Comparison of ENCODE assay signal across 8 cellular contexts in the genomic region with DNA sequence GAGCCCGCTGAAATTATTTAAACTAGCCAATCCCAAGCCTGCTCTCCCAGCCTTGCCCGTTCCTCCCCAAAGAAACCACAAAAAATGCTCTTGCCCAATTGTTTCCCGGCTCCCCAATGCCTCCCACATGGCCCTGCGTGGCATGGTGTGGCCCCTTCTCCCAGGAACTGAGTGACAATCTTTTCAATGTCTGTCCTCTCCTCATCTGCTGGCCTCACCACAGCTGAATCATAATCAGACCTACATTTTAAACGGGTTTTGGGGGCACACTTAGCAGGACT.
A peak's percentile ranks its signal among the peaks of the same experiment; 100 is the strongest.
DNase-seq lines count a peak whose midpoint lies in the region; ATAC-seq and TF ChIP-seq lines count a peak whose summit lies in the region.

No MANE protein-coding gene starts in this region.

- H3K27ac ChIP-seq in right lobe of liver (peak overlapping the region; percentile 20 to 42 (median 40)), temporal lobe (ENCODE audit: low read depth, low read length) (peak overlapping the region; percentile 78)

- H3K9me3 Mint-ChIP-seq in activated CD8-positive, alpha-beta memory T cell treated with anti-CD3 and anti-CD28 coated beads, Interleukin-2, amount 10 ng/mL, durations not matched to agents 7 days and 5 days (ENCODE audit: low read depth) = no peaks in the 10 kb centered on the region
- H3K9me3 Mint-ChIP-seq in activated T-cell treated with anti-CD3 and anti-CD28 coated beads, Interleukin-2, amount 50 U/mL, for 72 hours = no peaks in the 10 kb centered on the region

- no peak for TF ChIP-seq CTCF in right lobe of liver (IDR thresholded peaks at IDR 0.05)

- no peak for ATAC-seq in activated CD8-positive, alpha-beta memory T cell treated with anti-CD3 and anti-CD28 coated beads, Interleukin-2, amount 10 ng/mL, durations not matched to agents 7 days and 5 days
- ATAC-seq in activated T-cell treated with anti-CD3 and anti-CD28 coated beads, Interleukin-2, amount 50 U/mL, for 72 hours (replicated peaks in 1 of 2) = no peak
- ATAC-seq in right lobe of liver (no peak), HG03378 (IDR thresholded peaks at IDR 0.05; ENCODE audit: unreplicated experiment) (no peak), GM21515 (IDR thresholded peaks at IDR 0.05; ENCODE audit: unreplicated experiment) (no peak)

- H3K4me3 Mint-ChIP-seq in activated CD8-positive, alpha-beta memory T cell treated with anti-CD3 and anti-CD28 coated beads, Interleukin-2, amount 10 ng/mL, durations not matched to agents 7 days and 5 days = no peak overlapping the region
- peak overlapping the region in 1 of 2 donors; percentile 56 for H3K4me3 Mint-ChIP-seq in activated T-cell treated with anti-CD3 and anti-CD28 coated beads, Interleukin-2, amount 50 U/mL, for 72 hours

- no peaks in the 10 kb centered on the region for H3K36me3 Mint-ChIP-seq in activated CD8-positive, alpha-beta memory T cell treated with anti-CD3 and anti-CD28 coated beads, Interleukin-2, amount 10 ng/mL, durations not matched to agents 7 days and 5 days
- no peaks in the 10 kb centered on the region for H3K36me3 Mint-ChIP-seq in activated T-cell treated with anti-CD3 and anti-CD28 coated beads, Interleukin-2, amount 50 U/mL, for 72 hours (ENCODE audit: insufficient read depth in 2 of 2)

- intact Hi-C loops in right lobe of liver (cut with DNase I) = loop anchor here in 1 of 2 donors (5.0 kb wide), 1 partner anchor 304 kb away; no protein-coding TSS in a partner anchor

- no peaks in the 10 kb centered on the region for H3K9me3 ChIP-seq in right lobe of liver

- H3K27me3 ChIP-seq in right lobe of liver = no peaks in the 10 kb centered on the region

- no peaks in the 10 kb centered on the region for H3K4me1 ChIP-seq in right lobe of liver

- no peak for TF ChIP-seq POLR2A in right lobe of liver (IDR thresholded peaks at IDR 0.05)

- H3K4me1 Mint-ChIP-seq in activated CD8-positive, alpha-beta memory T cell treated with anti-CD3 and anti-CD28 coated beads, Interleukin-2, amount 10 ng/mL, durations not matched to agents 7 days and 5 days = peaks cover 36% of the 10 kb centered on the region
- H3K4me1 Mint-ChIP-seq in activated T-cell treated with anti-CD3 and anti-CD28 coated beads, Interleukin-2, amount 50 U/mL, for 72 hours (ENCODE audit: low read depth) = peaks cover 40% of the 10 kb centered on the region

- H3K4me3 ChIP-seq in right lobe of liver = no peak overlapping the region

- 40% methylated on average over 5 of the region's 5 CpGs for WGBS in right lobe of liver (ENCODE audit: insufficient coverage, low coverage, low lambda C conversion rate, missing lambda C conversion rate)

- H3K27ac Mint-ChIP-seq in activated CD8-positive, alpha-beta memory T cell treated with anti-CD3 and anti-CD28 coated beads, Interleukin-2, amount 10 ng/mL, durations not matched to agents 7 days and 5 days = peak overlapping the region; percentile 75
- H3K27ac Mint-ChIP-seq in activated T-cell treated with anti-CD3 and anti-CD28 coated beads, Interleukin-2, amount 50 U/mL, for 72 hours = peak overlapping the region; percentile 62

- CTCF ChIA-PET in activated CD8-positive, alpha-beta memory T cell treated with anti-CD3 and anti-CD28 coated beads, Interleukin-2, amount 10 ng/mL, durations not matched to agents 7 days and 5 days (lab: Charles Lee) = interaction anchor here (1.4 kb wide), 1 partner anchor 397 kb away, joined by 3 read pairs; no protein-coding TSS in a partner anchor

- no peak for DNase-seq in activated CD8-positive, alpha-beta memory T cell treated with anti-CD3 and anti-CD28 coated beads, Interleukin-2, amount 10 ng/mL, durations not matched to agents 7 days and 5 days
- no peak for DNase-seq in activated CD8-positive, alpha-beta memory T cell treated with anti-CD3 and anti-CD28 coated beads, Interleukin-2, amount 50 U/mL, for 4 hours
- DNase-seq in activated T-cell treated with anti-CD3 and anti-CD28 coated beads, Interleukin-2, amount 50 U/mL, for 72 hours = no peak
- DNase-seq in right lobe of liver = no peak
- DNase-seq in Kasumi-1 (lab: John Stamatoyannopoulos, UW) = no peak

- no peaks in the 10 kb centered on the region for H3K36me3 ChIP-seq in right lobe of liver

- H3K27me3 Mint-ChIP-seq in activated CD8-positive, alpha-beta memory T cell treated with anti-CD3 and anti-CD28 coated beads, Interleukin-2, amount 10 ng/mL, durations not matched to agents 7 days and 5 days = no peaks in the 10 kb centered on the region
- H3K27me3 Mint-ChIP-seq in activated T-cell treated with anti-CD3 and anti-CD28 coated beads, Interleukin-2, amount 50 U/mL, for 72 hours (ENCODE audit: low read depth) = no peaks in the 10 kb centered on the region
